16 cellular contexts compared by ENCODE assay signal in the genomic region with DNA sequence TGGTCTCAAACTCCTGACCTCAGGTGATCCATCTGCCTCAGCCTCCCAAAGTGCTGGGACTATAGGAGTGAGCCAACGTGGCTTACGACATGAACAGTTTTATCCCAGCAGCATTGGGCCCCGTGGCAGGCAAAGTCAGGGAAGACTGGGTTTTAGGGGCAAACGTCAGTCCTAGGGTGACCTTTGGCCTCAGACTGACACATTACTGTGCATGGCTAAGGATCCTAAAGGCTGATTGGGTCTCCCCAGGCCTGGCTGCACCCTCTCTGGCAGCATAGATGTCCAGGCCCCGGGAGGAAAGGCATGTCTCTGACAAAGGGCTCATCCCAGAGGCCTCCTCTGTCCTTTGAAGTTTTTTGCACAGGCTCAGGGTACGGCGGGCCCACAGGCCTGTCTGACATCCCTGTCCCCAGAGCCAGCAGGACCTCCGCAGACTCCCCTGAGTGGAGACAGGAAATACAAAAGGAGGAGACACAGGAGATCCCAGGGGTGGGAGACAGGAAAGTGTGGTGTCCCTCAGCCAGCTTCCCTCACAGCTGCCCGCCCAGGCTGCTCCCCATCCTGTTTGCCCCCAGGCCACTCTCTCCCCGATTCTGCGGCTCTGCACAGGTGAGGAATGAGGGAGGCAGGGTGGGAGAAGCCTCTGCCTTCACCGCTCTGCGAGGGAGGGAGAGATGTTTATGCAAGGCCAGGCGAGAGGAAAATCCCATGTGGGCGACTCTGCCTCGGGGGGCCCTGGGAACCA. TPM values are rescaled to one million over a fixed set of nuclear protein-coding genes. Genes with fewer than 3 reads are reported as not detected.
DNase-seq lines count a peak whose midpoint lies in the region; ATAC-seq and TF ChIP-seq lines count a peak whose summit lies in the region.
"Had no signal": no experiment of that assay in that cellular context is flagged by ENCODE, and none has a peak within 500 bp of the region (broad histone marks: within the 10 kb centered on the region; RNA-seq: fewer than 3 reads in every experiment).

No MANE protein-coding gene starts in this region.

- dilution Hi-C loops in mammary epithelial cell (cut with HindIII; ENCODE audit: low sequenced_read_pairs) = no loop called here

- no peaks in the 10 kb centered on the region for H4K20me1 ChIP-seq in mammary epithelial cell (ENCODE audit: insufficient read depth, low read length)

- 75% methylated on average over 16 of the region's 16 CpGs for WGBS in right cardiac atrium
- WGBS in mammary epithelial cell (ENCODE audit: low coverage, missing lambda C conversion rate) = 51% methylated on average over 9 of the region's 16 CpGs

- intact Hi-C loops in right cardiac atrium (cut with DNase I) = no loop called here
- intact Hi-C loops in Right ventricle myocardium inferior (cut with DNase I) = no loop called here
- intact Hi-C loops in mammary epithelial cell (cut with micrococcal nuclease) = no loop called here

- H3K27ac Mint-ChIP-seq in naive thymus-derived CD8-positive, alpha-beta T cell = peak overlapping the region; percentile 96 to 100 (median 100)

- peaks cover 6 to 27% (median 19%) of the 10 kb centered on the region in 3 donors for H3K36me3 Mint-ChIP-seq in naive thymus-derived CD8-positive, alpha-beta T cell

- no peaks in the 10 kb centered on the region for H3K27me3 Mint-ChIP-seq in naive thymus-derived CD8-positive, alpha-beta T cell

- no TSS peak for BruUV-seq in mammary epithelial cell (replicated peaks; lab: Mats Ljungman, UMichigan)

- no peaks in the 10 kb centered on the region for H3K9me3 Mint-ChIP-seq in naive thymus-derived CD8-positive, alpha-beta T cell

- H3K4me3 ChIP-seq in right cardiac atrium (ENCODE audit: low read length) (no peak overlapping the region), mammary epithelial cell (replicated peaks in 1 of 3; ENCODE audit: insufficient read depth in 1 of 3, low read depth in 2 of 3, low read length in 3 of 3) (no peak overlapping the region)
- H3K4me3 ChIP-seq: cardiac muscle cell, heart left ventricle, ovary had no signal

- no peak for TF ChIP-seq CTCF in mammary epithelial cell (conservative IDR thresholded peaks at IDR 0.05 in 1 of 2, IDR thresholded peaks at IDR 0.05 in 1 of 2; ENCODE audit: extremely low read depth in 1 of 2, insufficient read depth in 1 of 2, low read depth in 1 of 2, low read length in 2 of 2)

- POLR2A ChIA-PET in naive thymus-derived CD8-positive, alpha-beta T cell (lab: Charles Lee) = interaction anchor here (0.8 kb wide), 1 partner anchor 44 kb away, joined by 3 read pairs; no protein-coding TSS in a partner anchor

- peak overlapping the region; percentile 23 for H2AFZ ChIP-seq in mammary epithelial cell (ENCODE audit: low read depth, low read length)

- H3K79me2 ChIP-seq in mammary epithelial cell (ENCODE audit: insufficient read depth, low read length) = no peaks in the 10 kb centered on the region

- CTCF ChIA-PET in mammary epithelial cell (lab: Charles Lee; ENCODE audit: low non-redundant PET) = no interaction called here

- peaks cover 9% of the 10 kb centered on the region for H3K4me1 ChIP-seq in right cardiac atrium (ENCODE audit: control insufficient read depth, insufficient read depth, low read length)
- peaks cover 31% of the 10 kb centered on the region for H3K4me1 ChIP-seq in mammary epithelial cell (ENCODE audit: insufficient read depth, low read length)

- H3K4me1 Mint-ChIP-seq in naive thymus-derived CD8-positive, alpha-beta T cell = peaks cover 34 to 73% (median 60%) of the 10 kb centered on the region in 4 donors

- ATAC-seq in right cardiac atrium (no peak), Right ventricle myocardium inferior (no peak), GM21360 (IDR thresholded peaks at IDR 0.05; ENCODE audit: unreplicated experiment) (no peak)
- ATAC-seq in naive thymus-derived CD8-positive, alpha-beta T cell = no peak
- ATAC-seq: heart left ventricle, left cardiac atrium had no signal

- no peak overlapping the region for H3K9ac ChIP-seq in mammary epithelial cell (ENCODE audit: insufficient read depth, low read length)

- peak overlapping the region in 7 of 10 donors; percentile 9 to 61 (median 48) for H3K4me3 Mint-ChIP-seq in naive thymus-derived CD8-positive, alpha-beta T cell

- peak overlapping the region; percentile 11 for H3K4me2 ChIP-seq in mammary epithelial cell (ENCODE audit: insufficient read depth, low read depth, low read length)

- H3K27ac ChIP-seq in right cardiac atrium (ENCODE audit: low read length) = no peak overlapping the region
- H3K27ac ChIP-seq in mammary epithelial cell (ENCODE audit: insufficient read depth, low read depth, low read length) = no peak overlapping the region
- H3K27ac ChIP-seq: cardiac muscle cell, ovary had no signal

- in situ Hi-C loops in mammary epithelial cell (cut with MboI; ENCODE audit: low sequenced_read_pairs in 2 of 2) = no loop called here

- H3K9me3 ChIP-seq in right cardiac atrium (ENCODE audit: control insufficient read depth, low read length) (no peaks in the 10 kb centered on the region), mammary epithelial cell (replicated peaks; ENCODE audit: insufficient read depth, low read length) (no peaks in the 10 kb centered on the region)
- H3K9me3 ChIP-seq: heart left ventricle, ovary had no signal

- DNase-seq in right cardiac atrium (peak in 2 of 3 donors; percentile 20 to 31), Right ventricle myocardium inferior (ENCODE audit: missing footprints) (no peak), mammary epithelial cell (no peak), NCI-H187 treated with DMSO at 0.1 percent for 48 hours (lab: John Stamatoyannopoulos, UW) (no peak), NCI-H2107 (lab: John Stamatoyannopoulos, UW) (no peak), NCI-H82 treated with DMSO at 0.1 percent for 48 hours (lab: John Stamatoyannopoulos, UW; ENCODE audit: unreplicated experiment) (no peak)
- DNase-seq in naive thymus-derived CD8-positive, alpha-beta T cell = peak in 1 of 10 donors; percentile 57
- DNase-seq: activated T-cell treated with anti-CD3 and anti-CD28 coated beads, Interleukin-2, amount 50 U/mL, for 1 hour; AML-193; H7; left cardiac atrium; ovary; RPMI8226 had no signal

- no peaks in the 10 kb centered on the region for H3K36me3 ChIP-seq in mammary epithelial cell (ENCODE audit: insufficient read depth, low read length)
- H3K36me3 ChIP-seq: cardiac muscle cell, ovary had no signal

- no peaks in the 10 kb centered on the region for H3K27me3 ChIP-seq in right cardiac atrium (ENCODE audit: control insufficient read depth, insufficient read depth)
- no peaks in the 10 kb centered on the region for H3K27me3 ChIP-seq in mammary epithelial cell (ENCODE audit: insufficient read depth, low read length)
- H3K27me3 ChIP-seq: cardiac muscle cell, heart left ventricle, ovary had no signal

RNA-seq across cellular contexts. Expression of gene MTSS2, which starts 54.5 kb away (rescaled TPM):
- total RNA-seq in right cardiac atrium (10 to 100 TPM; 60.4 to 71.2 (median 67.7) TPM), Right ventricle myocardium inferior (88.4 TPM), mammary epithelial cell (10 to 100 TPM; 25.8 to 42.9 TPM)
- polyA plus RNA-seq in right cardiac atrium (47.5 TPM), mammary epithelial cell (46.7 TPM)
- polyA minus RNA-seq in mammary epithelial cell = 28.8 TPM
- 10 to 100 TPM; 23.3 to 26.8 TPM for total RNA-seq in naive thymus-derived CD8-positive, alpha-beta T cell
- polyA plus RNA-seq in naive thymus-derived CD8-positive, alpha-beta T cell = under 1 TPM in 1 of 3 donors, not detected in 2; 0.28 TPM

Comparison
In these comparisons a context has a peak if more than half of its experiments do, and no peak if none do; other contexts are left out.
1. DNase-seq: peak in right cardiac atrium (2 of 3); none in Right ventricle myocardium inferior (single experiment), mammary epithelial cell (single experiment), NCI-H187 treated with DMSO at 0.1 percent for 48 hours (single experiment), NCI-H2107 (single experiment) and NCI-H82 treated with DMSO at 0.1 percent for 48 hours (single experiment).